Comparison of ENCODE assay signal across 26 cellular contexts in genomic region chr4:170538821-170539473, GRCh38.
DNase-seq lines count a peak whose midpoint lies in the region; ATAC-seq, FAIRE-seq and TF ChIP-seq lines count a peak whose summit lies in the region.
"Had no signal": no experiment of that assay in that cellular context is flagged by ENCODE, and none has a peak within 500 bp of the region (broad histone marks: within the 10 kb centered on the region; RNA-seq: fewer than 3 reads in every experiment).

No MANE protein-coding gene starts in this region.

- H2AFZ ChIP-seq in GM23338 = 0 out of 2 replicates have a peak overlapping the region, but pooled peaks have one; percentile 6

- H3K4me1 ChIP-seq in GM23338 (ENCODE audit: insufficient read depth) = no peaks in the 10 kb centered on the region
- H3K4me1 ChIP-seq in pancreas = peaks cover 0 to 20% (median 0%) of the 10 kb centered on the region in 3 donors
- H3K4me1 ChIP-seq: BE2C, BLaER1 had no signal

- H3K27ac ChIP-seq in GM23338 (ENCODE audit: low read depth) (no peak overlapping the region), VCaP (peak overlapping the region; percentile 2; the same call in 1 of the 2 replicates), pancreas (peak overlapping the region in 1 of 4 donors; percentile 48)
- H3K27ac ChIP-seq: BLaER1 had no signal

- ATAC-seq in GM23338 (no peak), pancreas (peak in 3 of 4 donors; percentile 36 to 86 (median 86)), HG02870 (IDR thresholded peaks at IDR 0.05; ENCODE audit: unreplicated experiment) (no peak)
- ATAC-seq: GM12878 had no signal

- no peaks in the 10 kb centered on the region for H3K9me3 ChIP-seq in pancreas
- H3K9me3 ChIP-seq: BE2C, BLaER1 had no signal

- intact Hi-C loops in pancreas (cut with DNase I) = no loop called here

- no peak for FAIRE-seq in pancreas (lab: Jason Lieb, UNC)
- FAIRE-seq: A204.1, GM12878, GM12892, GM18507 had no signal

- H4K20me1 ChIP-seq in GM23338 (replicated peaks; ENCODE audit: insufficient read depth) = no peaks in the 10 kb centered on the region
- H4K20me1 ChIP-seq: BLaER1 had no signal

- H3K36me3 Mint-ChIP-seq in GM23338 (ENCODE audit: low read depth) = no peaks in the 10 kb centered on the region
- H3K36me3 Mint-ChIP-seq: CD8-positive, alpha-beta memory T cell had no signal

- H3K4me1 Mint-ChIP-seq in GM23338 = no peaks in the 10 kb centered on the region
- H3K4me1 Mint-ChIP-seq: CD8-positive, alpha-beta memory T cell had no signal

- no peaks in the 10 kb centered on the region; the same call in 2 of the 3 replicates for H3K9me3 Mint-ChIP-seq in GM23338

- DNase-seq in DMS53 (lab: John Stamatoyannopoulos, UW) (peak; percentile 35), GM23338 (ENCODE audit: low spot score) (no peak), pancreas (no peak), NCI-H526 (lab: John Stamatoyannopoulos, UW) (no peak), globus pallidus (ENCODE audit: low spot score) (no peak), NCI-H446 (lab: John Stamatoyannopoulos, UW) (no peak)
- DNase-seq: 8988T; ACHN; BE2C; C1 segment of cervical spinal cord; CD4-positive, alpha-beta T cell; CD8-positive, alpha-beta memory T cell; COR-L47; DMS 273 treated with DMSO at 0.1 percent for 48 hours; DMS153; DMS79; DND-41; EL; GDM1 had no signal

- no peak overlapping the region; the same call in 1 of the 2 replicates for H3K27ac Mint-ChIP-seq in GM23338
- H3K27ac Mint-ChIP-seq: CD4-positive, alpha-beta T cell; CD8-positive, alpha-beta memory T cell had no signal

- H3K36me3 ChIP-seq in GM23338 (ENCODE audit: insufficient read depth) (no peaks in the 10 kb centered on the region), pancreas (no peaks in the 10 kb centered on the region)
- H3K36me3 ChIP-seq: BE2C, BLaER1 had no signal

- H3K4me3 Mint-ChIP-seq in GM23338 = no peak overlapping the region
- H3K4me3 Mint-ChIP-seq: CD4-positive, alpha-beta T cell; CD8-positive, alpha-beta memory T cell had no signal

- H3K4me3 ChIP-seq in GM23338 (no peak overlapping the region), pancreas (no peak overlapping the region)
- H3K4me3 ChIP-seq: BLaER1, GM12878 had no signal

- H3K9me2 ChIP-seq in GM23338 (ENCODE audit: insufficient read depth) = no peaks in the 10 kb centered on the region

- H3K27me3 ChIP-seq in GM23338 (ENCODE audit: insufficient read depth) (no peaks in the 10 kb centered on the region), pancreas (no peaks in the 10 kb centered on the region)
- H3K27me3 ChIP-seq: BE2C, BLaER1 had no signal

- no peaks in the 10 kb centered on the region for H3K79me2 ChIP-seq in GM23338 (replicated peaks; ENCODE audit: insufficient read depth)

- no peaks in the 10 kb centered on the region for H3F3A ChIP-seq in GM23338 (replicated peaks; ENCODE audit: low read depth)

- peaks cover 2% of the 10 kb centered on the region for H3K27me3 Mint-ChIP-seq in GM23338 (ENCODE audit: insufficient read depth, low read depth, poor library complexity)
- H3K27me3 Mint-ChIP-seq: CD4-positive, alpha-beta T cell; CD8-positive, alpha-beta memory T cell had no signal

- TF ChIP-seq CTCF in GM23338 (conservative IDR thresholded peaks at IDR 0.05; ENCODE audit: low read depth in 2 of 2) (no peak), VCaP (conservative IDR thresholded peaks at IDR 0.05) (no peak), pancreas (IDR thresholded peaks at IDR 0.05) (no peak)

- H3K4me2 ChIP-seq in GM23338 = no peak overlapping the region
- H3K4me2 ChIP-seq: BLaER1 had no signal

TF ChIP-seq in GM23338, 12 proteins besides CTCF, POLR2A, EP300 and RAD21 (continues in another document):
- TF ChIP-seq JUNB (IDR thresholded peaks at IDR 0.05; ENCODE audit: unreplicated experiment) (no peak), CREB1 (CRISPR knock-in tag; IDR thresholded peaks at IDR 0.05; ENCODE audit: low read depth) (no peak), EZH2 (IDR thresholded peaks at IDR 0.05; ENCODE audit: low read depth, unreplicated experiment) (no peak), POLR2AphosphoS5 (IDR thresholded peaks at IDR 0.05; ENCODE audit: low read depth) (no peak), ZNF114 (CRISPR knock-in tag; IDR thresholded peaks at IDR 0.05) (no peak), ZNF331 (CRISPR knock-in tag; IDR thresholded peaks at IDR 0.05; ENCODE audit: low read depth) (no peak), ETS1 (IDR thresholded peaks at IDR 0.05) (no peak), STAT1 (IDR thresholded peaks at IDR 0.05; ENCODE audit: unreplicated experiment) (no peak), EZH2phosphoT487 (IDR thresholded peaks at IDR 0.05; ENCODE audit: unreplicated experiment) (no peak), ZNF462 (CRISPR knock-in tag; IDR thresholded peaks at IDR 0.05) (no peak)

Comparison
In these comparisons a context has a peak if more than half of its experiments do, and no peak if none do; other contexts are left out.
1. ATAC-seq: peak in pancreas (3 of 4); none in GM23338 (single experiment) and HG02870 (single experiment).